Comparison of ENCODE assay signal across 18 cellular contexts in the genomic region with DNA sequence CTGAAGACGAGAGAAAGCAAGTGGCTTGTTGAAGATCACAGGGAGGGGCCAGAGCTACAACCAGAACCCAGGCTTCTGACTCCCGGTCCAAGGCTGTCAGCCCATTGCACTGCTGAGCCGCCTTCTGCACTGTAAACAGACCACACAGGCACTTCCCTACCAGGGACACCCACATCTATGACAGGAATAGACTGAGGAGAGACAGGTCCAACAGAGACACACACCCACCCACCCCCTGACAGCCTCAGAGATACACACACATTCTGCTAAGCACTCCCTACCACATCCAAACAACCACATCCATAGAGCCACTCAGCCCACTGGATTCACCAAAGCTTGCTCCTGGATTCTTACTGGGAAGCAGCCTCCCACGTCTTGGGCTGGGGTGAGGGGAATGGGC. TPM values are rescaled to one million over a fixed set of nuclear protein-coding genes. Genes with fewer than 3 reads are reported as not detected.
"Had no signal": no experiment of that assay in that cellular context is flagged by ENCODE, and none has a peak within 500 bp of the region (broad histone marks: within the 10 kb centered on the region; RNA-seq: fewer than 3 reads in every experiment).

No MANE protein-coding gene starts in this region.

- H3K4me1 Mint-ChIP-seq: IgD-negative memory B cell had no signal

- H3K9ac ChIP-seq: KMS-11, SK-N-SH had no signal

- H3K27ac Mint-ChIP-seq: IgD-negative memory B cell had no signal

- H3K4me3 Mint-ChIP-seq: IgD-negative memory B cell had no signal

- H3K27ac ChIP-seq: HL-60, KMS-11, RWPE1 had no signal

- ATAC-seq: K562, Panc1, PC-3 had no signal

- H3K27me3 Mint-ChIP-seq: IgD-negative memory B cell had no signal

- H3K9me3 ChIP-seq: SK-N-SH had no signal

- H3K9me3 Mint-ChIP-seq: IgD-negative memory B cell had no signal

- DNase-seq: Kasumi-1, MM.1S, NCI-H1436, NCI-H187, NCI-H2081 treated with DMSO at 0.1 percent for 48 hours, NCI-H2171, NCI-H226, NCI-H446, NCI-H524 treated with DMSO at 0.1 percent for 48 hours, PC-3, SK-N-SH had no signal

- H3K4me2 ChIP-seq: KMS-11, SK-N-SH had no signal

- H3K4me3 ChIP-seq: K562 had no signal

RNA-seq across cellular contexts. Expression of a gene that starts 58.9 kb away (rescaled TPM):
- total RNA-seq: K562, M059J, PC-3 had no signal
- polyA plus RNA-seq: IgD-negative memory B cell had no signal
